15 cellular contexts compared by ENCODE assay signal in genomic region chr4:7944568-7945220, GRCh38. TPM values are rescaled to one million over a fixed set of nuclear protein-coding genes. Genes with fewer than 3 reads are reported as not detected.
A peak's percentile ranks its signal among the peaks of the same experiment; 100 is the strongest.
DNase-seq lines count a peak whose midpoint lies in the region; TF ChIP-seq lines count a peak whose summit lies in the region.
"Had no signal": no experiment of that assay in that cellular context is flagged by ENCODE, and none has a peak within 500 bp of the region (broad histone marks: within the 10 kb centered on the region; RNA-seq: fewer than 3 reads in every experiment).

No MANE protein-coding gene starts in this region.

- H3K9me3 ChIP-seq in SK-N-SH = no peaks in the 10 kb centered on the region
- H3K9me3 ChIP-seq: BE2C, MG63 had no signal

- H3K36me3 Mint-ChIP-seq in progenitor cell of endocrine pancreas (ENCODE audit: insufficient read depth) = no peaks in the 10 kb centered on the region
- H3K36me3 Mint-ChIP-seq: CD8-positive, alpha-beta T cell had no signal

- H3K27ac ChIP-seq in SK-N-SH (ENCODE audit: low read depth in 2 of 2, low read length in 1 of 2) = peak overlapping the region in 1 of 2 experiments; percentile 9; a peak in 1 of 4 replicates

- no peak overlapping the region for H3K4me3 Mint-ChIP-seq in progenitor cell of endocrine pancreas (ENCODE audit: low read depth)
- H3K4me3 Mint-ChIP-seq: CD8-positive, alpha-beta T cell had no signal

- peak overlapping the region; percentile 84 for H3K27ac Mint-ChIP-seq in progenitor cell of endocrine pancreas
- H3K27ac Mint-ChIP-seq: CD8-positive, alpha-beta T cell had no signal

- H3K36me3 ChIP-seq in SK-N-SH (replicated peaks in 1 of 2; ENCODE audit: control insufficient read depth in 1 of 2, insufficient read depth in 2 of 2, low read length in 1 of 2) = no peaks in the 10 kb centered on the region
- H3K36me3 ChIP-seq: BE2C, MG63 had no signal

- no peak overlapping the region for H3K9ac ChIP-seq in SK-N-SH

- H3K4me1 Mint-ChIP-seq in progenitor cell of endocrine pancreas (ENCODE audit: low read depth) = peaks cover 28% of the 10 kb centered on the region

- H4K20me1 ChIP-seq in SK-N-SH (ENCODE audit: insufficient read depth) = no peaks in the 10 kb centered on the region

- H3K4me2 ChIP-seq in SK-N-SH = no peak overlapping the region

- no peak overlapping the region for H3K4me3 ChIP-seq in SK-N-SH (ENCODE audit: low read depth in 2 of 2, low read length in 1 of 2)
- H3K4me3 ChIP-seq: MG63 had no signal

- peaks cover 14% of the 10 kb centered on the region for H3F3A ChIP-seq in SK-N-SH (replicated peaks; ENCODE audit: insufficient read depth)

- H2AFZ ChIP-seq in SK-N-SH (ENCODE audit: low read depth) = no peak overlapping the region

- peaks cover 11 to 24% of the 10 kb centered on the region in 2 experiments; a peak in 2 of 4 replicates for H3K4me1 ChIP-seq in SK-N-SH (ENCODE audit: control insufficient read depth in 1 of 2, insufficient read depth in 2 of 2, low read depth in 1 of 2, low read length in 1 of 2)

- TF ChIP-seq RAD21 in SK-N-SH (IDR thresholded peaks at IDR 0.05; ENCODE audit: low read length) = no peak

- no peaks in the 10 kb centered on the region for H3K9me2 ChIP-seq in SK-N-SH

- H3K27me3 ChIP-seq in SK-N-SH (ENCODE audit: insufficient read depth) = no peaks in the 10 kb centered on the region
- H3K27me3 ChIP-seq: BE2C, MG63 had no signal

- POLR2A ChIA-PET in SK-N-SH (lab: Yijun Ruan, JAX) = no interaction called here

- no peak for TF ChIP-seq CTCF in SK-N-SH (IDR thresholded peaks at IDR 0.05)
- TF ChIP-seq CTCF in progenitor cell of endocrine pancreas (IDR thresholded peaks at IDR 0.05; ENCODE audit: unreplicated experiment) = no peak

- CTCF ChIA-PET in SK-N-SH (lab: Yijun Ruan, JAX) = interaction anchor here (1.1 to 13.5 kb wide), 3 partner anchors 43 to 140 kb away, joined by 3 to 116 read pairs (median 6); no protein-coding TSS in a partner anchor

- WGBS in SK-N-SH (ENCODE audit: low lambda C conversion rate) = 75% methylated on average over 5 of the region's 5 CpGs

- DNase-seq in D341Med (ENCODE audit: low spot score) (peak; percentile 4), SK-N-SH (no peak), kidney glomerular epithelial cell (lab: John Stamatoyannopoulos, UW) (peak; percentile 75), progenitor cell of endocrine pancreas (ENCODE audit: low spot score, unreplicated experiment) (no peak), cerebellum (ENCODE audit: low spot score) (no peak), NCI-H526 treated with DMSO at 0.1 percent for 48 hours (lab: John Stamatoyannopoulos, UW) (no peak), SW 1271 (lab: John Stamatoyannopoulos, UW) (no peak)
- DNase-seq: BE2C; CD8-positive, alpha-beta T cell; MG63; NCI-H1092 treated with DMSO at 0.1 percent for 48 hours; NCI-H1694; NCI-H2171 treated with DMSO at 0.1 percent for 48 hours; NCI-H510A treated with DMSO at 0.1 percent for 48 hours; SIG-M5 had no signal

- TF ChIP-seq EP300 in SK-N-SH (IDR thresholded peaks at IDR 0.05; ENCODE audit: borderline replicate concordance in 1 of 2, low read depth in 1 of 2, low read length in 1 of 2) = no peak

- peaks cover 11% of the 10 kb centered on the region for H3K27me3 Mint-ChIP-seq in progenitor cell of endocrine pancreas

- H3K79me2 ChIP-seq in SK-N-SH (ENCODE audit: insufficient read depth) = peaks cover 6% of the 10 kb centered on the region; the same call in 1 of the 2 replicates

- H3K9me3 Mint-ChIP-seq in progenitor cell of endocrine pancreas (ENCODE audit: low read depth) = no peaks in the 10 kb centered on the region
- H3K9me3 Mint-ChIP-seq: CD8-positive, alpha-beta T cell had no signal

TF ChIP-seq in SK-N-SH, 30 proteins besides CTCF, POLR2A, EP300 and RAD21:
- peak; percentile 11; the same call in 1 of the 2 replicates for TF ChIP-seq TCF12 (IDR thresholded peaks at IDR 0.05)
- TF ChIP-seq IRF3 (IDR thresholded peaks at IDR 0.05; ENCODE audit: low read depth, low read length) = no peak
- no peak for TF ChIP-seq SMC3 (IDR thresholded peaks at IDR 0.05; ENCODE audit: low read depth, low read length)
- no peak for TF ChIP-seq TEAD4 (IDR thresholded peaks at IDR 0.05; ENCODE audit: borderline replicate concordance, insufficient read depth)
- TF ChIP-seq GABPA (IDR thresholded peaks at IDR 0.05; ENCODE audit: low read depth) = no peak
- TF ChIP-seq POLR2AphosphoS5 (IDR thresholded peaks at IDR 0.05; ENCODE audit: low read depth, low read length) = no peak
- TF ChIP-seq PBX3 (IDR thresholded peaks at IDR 0.05) = peak; percentile 10; the same call in 1 of the 2 replicates
- TF ChIP-seq NFIC (IDR thresholded peaks at IDR 0.05; ENCODE audit: borderline replicate concordance) = no peak
- no peak for TF ChIP-seq RFX5 (IDR thresholded peaks at IDR 0.05; ENCODE audit: low read length)
- TF ChIP-seq ZBTB33 (IDR thresholded peaks at IDR 0.05; ENCODE audit: borderline replicate concordance, low read depth) = no peak
- TF ChIP-seq YY1 (IDR thresholded peaks at IDR 0.05; ENCODE audit: low read depth) = no peak
- TF ChIP-seq FOXJ3 (CRISPR knock-in tag; IDR thresholded peaks at IDR 0.05) = no peak
- TF ChIP-seq ELF1 (IDR thresholded peaks at IDR 0.05) = no peak
- no peak for TF ChIP-seq MXI1 (IDR thresholded peaks at IDR 0.05; ENCODE audit: low read depth, low read length)

RNA-seq across cellular contexts. Expression of gene AFAP1, which starts 5.0 kb away (rescaled TPM):
- 40.6 and 67.9 TPM in 2 replicates for polyA plus RNA-seq in SK-N-SH (2012; rRNA removed)
- 48.9 and 59.9 TPM in 2 replicates for polyA plus RNA-seq in SK-N-SH (2012; cell fraction: cytosol; rRNA removed)
- 89.8 and 105 TPM in 2 replicates for polyA plus RNA-seq in SK-N-SH (2012; cell fraction: nucleus; rRNA removed)
- total RNA-seq in progenitor cell of endocrine pancreas (31.9 and 32.9 TPM in 2 replicates), cerebellum (74.6 TPM)

Comparison
In these comparisons a context has a peak if more than half of its experiments do, and no peak if none do; other contexts are left out.
1. DNase-seq: peak in D341Med (single experiment) and kidney glomerular epithelial cell (single experiment); none in SK-N-SH (single experiment), progenitor cell of endocrine pancreas (single experiment), cerebellum (single experiment), NCI-H526 treated with DMSO at 0.1 percent for 48 hours (single experiment) and SW 1271 (0 of 2).